ENCODE assay signal across 21 cellular contexts in the genomic region with DNA sequence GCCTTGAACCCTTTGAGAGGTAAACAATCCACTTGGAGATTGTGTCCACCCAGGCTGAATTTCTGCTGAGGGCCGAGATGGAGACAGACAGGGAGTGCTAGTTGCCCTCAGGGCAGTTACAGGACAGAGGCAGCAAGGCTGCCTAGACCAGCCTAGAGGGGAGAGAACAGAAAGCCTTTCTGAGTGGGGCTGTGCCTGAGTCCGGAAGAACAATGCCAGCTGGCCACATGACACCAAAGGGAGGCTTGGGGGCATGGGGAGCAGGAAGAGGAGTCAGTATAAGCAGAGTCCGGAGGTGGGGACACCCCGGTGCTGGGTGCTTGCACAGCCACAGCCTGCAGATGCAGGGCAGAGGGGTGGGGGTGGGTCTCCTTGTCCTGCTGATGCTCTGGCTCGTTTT.
"Had no signal": no experiment of that assay in that cellular context is flagged by ENCODE, and none has a peak within 500 bp of the region (broad histone marks: within the 10 kb centered on the region; RNA-seq: fewer than 3 reads in every experiment).

No MANE protein-coding gene starts in this region.

- H3K27me3 Mint-ChIP-seq: dendritic cell treated with granulocyte-macrophage colony-stimulating factor and Interleukin-4, amounts not matched to agents 40 ng/mL and 50 ng/mL, for 4 days had no signal

- H3K36me3 ChIP-seq: adrenal gland, breast epithelium, pancreas, upper lobe of right lung had no signal

- DNase-seq: activated CD4-positive, alpha-beta T cell treated with anti-CD3 and anti-CD28 coated beads for 1 hour; activated effector memory CD4-positive, alpha-beta T cell treated with anti-CD3 and anti-CD28 coated beads, Interleukin-2, amount 50 U/mL, for 16 hours; activated naive CD4-positive, alpha-beta T cell treated with anti-CD3 and anti-CD28 coated beads, Interleukin-2, amount 50 U/mL, for 16 hours; activated T-cell treated with anti-CD3 and anti-CD28 coated beads, Interleukin-2, amount 50 U/mL, for 72 hours; adrenal gland; effector CD8-positive, alpha-beta T cell; left ventricle myocardium superior; pancreas; stimulated activated CD4-positive, alpha-beta T cell treated with anti-CD3 and anti-CD28 coated beads, Interleukin-4, amount 100 ng/mL, for 24 hours; SW 1271; T-helper 2 cell; upper lobe of right lung had no signal

- H3K27me3 ChIP-seq: adrenal gland, breast epithelium, gastroesophageal sphincter, testis, upper lobe of right lung had no signal

- H3K27ac Mint-ChIP-seq: activated T-cell treated with anti-CD3 and anti-CD28 coated beads, Interleukin-2, amount 50 U/mL, for 72 hours; dendritic cell treated with granulocyte-macrophage colony-stimulating factor and Interleukin-4, amounts not matched to agents 40 ng/mL and 50 ng/mL, for 4 days; stimulated activated effector memory CD8-positive, alpha-beta T cell treated with anti-CD3 and anti-CD28 coated beads, Interleukin-12 subunit alpha, Interleukin-12 subunit beta, amount 100 ng/mL, for 72 hours had no signal

- H3K9me3 Mint-ChIP-seq: dendritic cell treated with granulocyte-macrophage colony-stimulating factor and Interleukin-4, amounts not matched to agents 40 ng/mL and 50 ng/mL, for 4 days; stimulated activated effector memory CD8-positive, alpha-beta T cell treated with anti-CD3 and anti-CD28 coated beads, Interleukin-12 subunit alpha, Interleukin-12 subunit beta, amount 100 ng/mL, for 72 hours had no signal

- ATAC-seq: activated T-cell treated with anti-CD3 and anti-CD28 coated beads, Interleukin-2, amount 50 U/mL, for 72 hours; esophagus mucosa; gastroesophageal sphincter; left ventricle myocardium superior; pancreas; sciatic nerve; stimulated activated effector memory CD8-positive, alpha-beta T cell treated with anti-CD3 and anti-CD28 coated beads, Interleukin-12 subunit alpha, Interleukin-12 subunit beta, amount 100 ng/mL, for 72 hours; upper lobe of right lung had no signal

- H3K4me3 Mint-ChIP-seq: activated T-cell treated with anti-CD3 and anti-CD28 coated beads, Interleukin-2, amount 50 U/mL, for 72 hours; dendritic cell treated with granulocyte-macrophage colony-stimulating factor and Interleukin-4, amounts not matched to agents 40 ng/mL and 50 ng/mL, for 4 days; stimulated activated effector memory CD8-positive, alpha-beta T cell treated with anti-CD3 and anti-CD28 coated beads, Interleukin-12 subunit alpha, Interleukin-12 subunit beta, amount 100 ng/mL, for 72 hours had no signal

- H3K9me3 ChIP-seq: adrenal gland, breast epithelium, gastroesophageal sphincter, pancreas, testis, upper lobe of right lung had no signal

- H3K4me1 Mint-ChIP-seq: stimulated activated effector memory CD8-positive, alpha-beta T cell treated with anti-CD3 and anti-CD28 coated beads, Interleukin-12 subunit alpha, Interleukin-12 subunit beta, amount 100 ng/mL, for 72 hours had no signal

- H3K4me1 ChIP-seq: adrenal gland, breast epithelium, gastroesophageal sphincter, pancreas, testis, upper lobe of right lung had no signal

- FAIRE-seq: astrocyte, pancreas had no signal

- H3K36me3 Mint-ChIP-seq: stimulated activated effector memory CD8-positive, alpha-beta T cell treated with anti-CD3 and anti-CD28 coated beads, Interleukin-12 subunit alpha, Interleukin-12 subunit beta, amount 100 ng/mL, for 72 hours had no signal

- H3K27ac ChIP-seq: adrenal gland, breast epithelium, gastroesophageal sphincter, pancreas, testis, upper lobe of right lung, VCaP had no signal

- H3K4me3 ChIP-seq: adrenal gland, breast epithelium, gastroesophageal sphincter, pancreas, testis, upper lobe of right lung had no signal
